Comparison of ENCODE assay signal across 34 cellular contexts in genomic region chr12:54683388-54683787, GRCh38. TPM values are rescaled to one million over a fixed set of nuclear protein-coding genes. Genes with fewer than 3 reads are reported as not detected.
A peak's percentile ranks its signal among the peaks of the same experiment; 100 is the strongest.
DNase-seq lines count a peak whose midpoint lies in the region; FAIRE-seq and TF ChIP-seq lines count a peak whose summit lies in the region.
"Had no signal": no experiment of that assay in that cellular context is flagged by ENCODE, and none has a peak within 500 bp of the region (broad histone marks: within the 10 kb centered on the region; RNA-seq: fewer than 3 reads in every experiment).

No MANE protein-coding gene starts in this region.

- TF ChIP-seq POLR2A in H1 (IDR thresholded peaks at IDR 0.05; ENCODE audit: control extremely low read depth in 1 of 2, low read depth in 2 of 2, low read length in 2 of 2): no peak

- H3K79me1 ChIP-seq in H1 (ENCODE audit: low read depth, low read length): no peaks in the 10 kb centered on the region

- no peak overlapping the region for H3K23ac ChIP-seq in H1 (ENCODE audit: insufficient read length)

- H3K4me3 Mint-ChIP-seq in nephron progenitor cell: no peak overlapping the region
- H3K4me3 Mint-ChIP-seq: activated naive CD8-positive, alpha-beta T cell treated with anti-CD3 and anti-CD28 coated beads, Interleukin-2, amount 10 ng/mL, durations not matched to agents 7 days and 5 days; activated T-cell treated with anti-CD3 and anti-CD28 coated beads, Interleukin-2, amount 50 U/mL, for 24 hours; CD4-positive, CD25-positive, alpha-beta regulatory T cell; mesothelial cell of epicardium; naive B cell had no signal

- H3K14ac ChIP-seq in H1 (ENCODE audit: insufficient read length): no peak overlapping the region

- no peak overlapping the region for H4K91ac ChIP-seq in H1 (replicated peaks; ENCODE audit: insufficient read length, low read length)

- 0 out of 2 replicates have a peak overlapping the region, but pooled peaks have one; percentile 65 for H3K18ac ChIP-seq in H1 (ENCODE audit: extremely low read depth, low read length)

- H3K27me3 ChIP-seq in H1 (replicated peaks in 1 of 4; ENCODE audit: control insufficient read depth in 3 of 4, extremely low read depth in 1 of 4, insufficient read depth in 3 of 4, low read length in 3 of 4): no peaks in the 10 kb centered on the region; a peak in 1 of 7 replicates
- H3K27me3 ChIP-seq: testis had no signal

- TF ChIP-seq CTCF in H1 (IDR thresholded peaks at IDR 0.05; ENCODE audit: control extremely low read depth in 1 of 3, insufficient read depth in 1 of 3, low read depth in 1 of 3, low read length in 3 of 3) (no peak), nephron progenitor cell (IDR thresholded peaks at IDR 0.05) (no peak)

- H4K5ac ChIP-seq in H1 (ENCODE audit: insufficient read length, low read depth, low read length): no peak overlapping the region

- WGBS in H1 (ENCODE audit: extremely low coverage in 1 of 2, insufficient coverage in 1 of 2, insufficient read length in 1 of 2, insufficient replicate concordance in 2 of 2, low coverage in 1 of 2, low lambda C conversion rate in 2 of 2, missing lambda C conversion rate in 1 of 2), 2 experiments: 5% methylated on average over 2 of the region's 2 CpGs; no CpG with 5 or more reads in 1 of the 2 experiments

- no peak overlapping the region for H2BK15ac ChIP-seq in H1 (ENCODE audit: low read length)

- FAIRE-seq in H1 (lab: Jason Lieb, UNC): peak; percentile 86
- FAIRE-seq: astrocyte, D721Med, K562 had no signal

- H3K56ac ChIP-seq in H1 (replicated peaks; ENCODE audit: insufficient read length, low read depth, low read length): no peak overlapping the region

- peaks cover 10% of the 10 kb centered on the region for H3K9me3 Mint-ChIP-seq in nephron progenitor cell
- H3K9me3 Mint-ChIP-seq: activated naive CD8-positive, alpha-beta T cell treated with anti-CD3 and anti-CD28 coated beads, Interleukin-2, amount 10 ng/mL, durations not matched to agents 7 days and 5 days; activated T-cell treated with anti-CD3 and anti-CD28 coated beads, Interleukin-2, amount 50 U/mL, for 24 hours; mesothelial cell of epicardium had no signal

- peaks cover 2% of the 10 kb centered on the region; the same call in 1 of the 2 replicates for H3K23me2 ChIP-seq in H1 (ENCODE audit: low read depth, low read length)

- no peaks in the 10 kb centered on the region; a peak in 1 of 8 replicates for H3K36me3 ChIP-seq in H1 (ENCODE audit: control insufficient read depth in 2 of 4, insufficient read depth in 4 of 4, low read length in 3 of 4)
- H3K36me3 ChIP-seq: esophagus muscularis mucosa, heart left ventricle, left ventricle myocardium inferior had no signal

- no peak overlapping the region for H3K9ac ChIP-seq in H1 (replicated peaks in 1 of 4; ENCODE audit: extremely low read depth in 1 of 4, low read depth in 3 of 4, low read length in 3 of 4)

- no peak overlapping the region for H2AFZ ChIP-seq in H1 (ENCODE audit: low read length)

- H3K79me2 ChIP-seq in H1 (ENCODE audit: control insufficient read depth in 1 of 2, insufficient read depth in 2 of 2, low read length in 2 of 2): no peaks in the 10 kb centered on the region

- H3K4ac ChIP-seq in H1 (replicated peaks; ENCODE audit: insufficient read length, low read depth, low read length): no peak overlapping the region

- H2BK12ac ChIP-seq in H1 (ENCODE audit: low read depth, low read length): 0 out of 2 replicates have a peak overlapping the region, but pooled peaks have one; percentile 75

- no peak overlapping the region for H2AK5ac ChIP-seq in H1 (ENCODE audit: low read depth, low read length)

- H3K27ac Mint-ChIP-seq in nephron progenitor cell: peak overlapping the region; percentile 45
- H3K27ac Mint-ChIP-seq: activated naive CD8-positive, alpha-beta T cell treated with anti-CD3 and anti-CD28 coated beads, Interleukin-2, amount 10 ng/mL, durations not matched to agents 7 days and 5 days; activated T-cell treated with anti-CD3 and anti-CD28 coated beads, Interleukin-2, amount 50 U/mL, for 24 hours; CD4-positive, CD25-positive, alpha-beta regulatory T cell; mesothelial cell of epicardium; naive B cell had no signal

- H4K20me1 ChIP-seq in H1 (replicated peaks in 1 of 2; ENCODE audit: control insufficient read depth in 1 of 2, insufficient read depth in 2 of 2, low read length in 2 of 2): no peaks in the 10 kb centered on the region

- H3K4me1 ChIP-seq in H1 (replicated peaks in 1 of 4; ENCODE audit: control insufficient read depth in 3 of 4, insufficient read depth in 4 of 4, low read length in 3 of 4): peaks cover 12 to 22% (median 18%) of the 10 kb centered on the region in 4 experiments
- H3K4me1 ChIP-seq: esophagus muscularis mucosa, foreskin keratinocyte, heart left ventricle, left ventricle myocardium inferior, testis had no signal

- peaks cover 13% of the 10 kb centered on the region for H3K27me3 Mint-ChIP-seq in nephron progenitor cell (ENCODE audit: low read depth, poor library complexity)

- peaks cover 5 to 6% of the 10 kb centered on the region in 2 experiments; a peak in 1 of 4 replicates for H3K9me3 ChIP-seq in H1 (ENCODE audit: insufficient read depth in 2 of 2, low read depth in 1 of 2, low read length in 1 of 2)
- H3K9me3 ChIP-seq: esophagus muscularis mucosa, left ventricle myocardium inferior, testis had no signal

- H4K8ac ChIP-seq in H1 (ENCODE audit: extremely low read depth, insufficient read depth, low read length): no peak overlapping the region

- 0 out of 2 replicates have a peak overlapping the region, but pooled peaks have one; percentile 64 for H2BK20ac ChIP-seq in H1 (ENCODE audit: low read length)

- peak overlapping the region in 1 of 4 experiments; percentile 25; a peak in 1 of 8 replicates for H3K4me3 ChIP-seq in H1 (ENCODE audit: extremely low read depth in 1 of 4, insufficient read depth in 2 of 4, low read depth in 3 of 4, low read length in 4 of 4)
- H3K4me3 ChIP-seq: esophagus muscularis mucosa, heart left ventricle, K562, left ventricle myocardium inferior, SK-N-MC, testis had no signal

- no peak overlapping the region for H3K27ac ChIP-seq in H1 (ENCODE audit: low read depth, low read length)
- H3K27ac ChIP-seq: esophagus muscularis mucosa, foreskin keratinocyte, heart left ventricle, left ventricle myocardium inferior, SK-N-MC, testis had no signal

- CTCF ChIA-PET in H1 (lab: Charles Lee; ENCODE audit: partially characterized antibody): interaction anchor here (1.0 to 7.4 kb wide), 6 partner anchors 8 to 90 kb away, joined by 3 to 88 read pairs (median 6); no protein-coding TSS in a partner anchor

- H2BK120ac ChIP-seq in H1 (replicated peaks; ENCODE audit: low read depth, low read length): no peak overlapping the region

- H3K4me2 ChIP-seq in H1 (ENCODE audit: insufficient read depth in 1 of 2, low read depth in 2 of 2, low read length in 2 of 2): peak overlapping the region; percentile 54 to 61

- H2BK5ac ChIP-seq in H1 (ENCODE audit: low read depth, low read length): peak overlapping the region; percentile 69; the same call in 1 of the 2 replicates

- DNase-seq in DMS53 (lab: John Stamatoyannopoulos, UW) (peak; percentile 28), DMS53 treated with DMSO at 0.1 percent for 48 hours (lab: John Stamatoyannopoulos, UW; ENCODE audit: unreplicated experiment) (no peak), NCI-H2029 treated with DMSO at 0.1 percent for 48 hours (lab: John Stamatoyannopoulos, UW) (peak; percentile 54), H1 (ENCODE audit: low read depth in 1 of 2, low spot score in 2 of 2) (peak in 1 of 2 experiments; percentile 46), nephron progenitor cell (no peak), SIG-M5 treated with dmso at 0.1 percent for 504 hours (lab: John Stamatoyannopoulos, UW; ENCODE audit: unreplicated experiment) (no peak), DMS79 (lab: John Stamatoyannopoulos, UW) (no peak)
- no peak for DNase-seq in activated CD4-positive, CD25-positive, alpha-beta regulatory T cell (lab: John Stamatoyannopoulos, UW)
- DNase-seq: 8988T; activated CD4-positive, alpha-beta T cell treated with anti-CD3 and anti-CD28 coated beads for 48 hours; activated gamma-delta T cell; activated naive CD8-positive, alpha-beta T cell treated with anti-CD3 and anti-CD28 coated beads, Interleukin-2, amount 10 ng/mL, durations not matched to agents 7 days and 5 days; activated T-cell treated with anti-CD3 and anti-CD28 coated beads, Interleukin-2, amount 50 U/mL, for 24 hours; caudate nucleus; CD4-positive, CD25-positive, alpha-beta regulatory T cell; foreskin keratinocyte; GOT3; heart left ventricle; left ventricle myocardium inferior; naive B cell; NCI-H524 treated with DMSO at 0.1 percent for 48 hours; nucleus accumbens; RPMI8226; stimulated activated naive CD8-positive, alpha-beta T cell treated with anti-CD3 and anti-CD28 coated beads, Interleukin-15, Interleukin-2, amounts not matched to agents 100 U/mL and 50 U/mL, for 24 hours; T-helper 2 cell; testis had no signal

- no peaks in the 10 kb centered on the region for H3K36me3 Mint-ChIP-seq in nephron progenitor cell (ENCODE audit: low read depth)
- H3K36me3 Mint-ChIP-seq: activated naive CD8-positive, alpha-beta T cell treated with anti-CD3 and anti-CD28 coated beads, Interleukin-2, amount 10 ng/mL, durations not matched to agents 7 days and 5 days; CD4-positive, CD25-positive, alpha-beta regulatory T cell; mesothelial cell of epicardium had no signal

- 0 out of 3 replicates have a peak, but pooled peaks of 1 of the 2 experiments have one; percentile 30 for TF ChIP-seq EP300 in H1 (IDR thresholded peaks at IDR 0.05; ENCODE audit: borderline replicate concordance in 1 of 2, low read depth in 2 of 2, low read length in 2 of 2)

- POLR2A ChIA-PET in H1 (lab: Charles Lee; ENCODE audit: partially characterized antibody): no interaction called here

- peaks cover 33% of the 10 kb centered on the region for H3K4me1 Mint-ChIP-seq in nephron progenitor cell
- H3K4me1 Mint-ChIP-seq: CD4-positive, CD25-positive, alpha-beta regulatory T cell; mesothelial cell of epicardium; naive B cell had no signal

- no peak for TF ChIP-seq RAD21 in H1 (IDR thresholded peaks at IDR 0.05 in 1 of 2, conservative IDR thresholded peaks at IDR 0.05 in 1 of 2; ENCODE audit: low read depth in 2 of 2, low read length in 2 of 2)

RNA-seq across cellular contexts. Expression of gene DCD, which starts 35.2 kb away (rescaled TPM):
- not detected in 2 replicates for total RNA-seq in H1 (2021; fragmentation: NEBNext Ultra II Directional; extraction: Animal tissue kit (Norgen Biotek cat#: 25700))
- polyA plus RNA-seq in H1 (2011; rRNA removed): not detected in 2 replicates
- not detected for polyA plus RNA-seq in H1 (2011; cell fraction: cytosol; rRNA removed)
- not detected for polyA plus RNA-seq in H1 (2011; cell fraction: nucleus; rRNA removed)
- not detected in 4 replicates for polyA plus RNA-seq in H1 (2012, experiment 1 of 2)
- polyA plus RNA-seq in H1 (2012, experiment 2 of 2): not detected
- not detected for polyA plus RNA-seq in H1 (2013, experiment 1 of 2)
- polyA plus RNA-seq in H1 (2013, experiment 2 of 2): not detected
- polyA minus RNA-seq in H1 (2011; rRNA and poly(A)+ RNA removed): not detected in 2 replicates
- polyA minus RNA-seq in H1 (2011; cell fraction: cytosol; rRNA and poly(A)+ RNA removed): not detected
- polyA minus RNA-seq in H1 (2011; cell fraction: nucleus; rRNA and poly(A)+ RNA removed): not detected
- total RNA-seq: activated naive CD8-positive, alpha-beta T cell treated with anti-CD3 and anti-CD28 coated beads, Interleukin-2, amount 10 ng/mL, durations not matched to agents 7 days and 5 days; astrocyte; CD4-positive, CD25-positive, alpha-beta regulatory T cell; esophagus muscularis mucosa; foreskin keratinocyte; heart left ventricle; K562; left ventricle myocardium inferior; M059J; mesothelial cell of epicardium; testis; urinary bladder had no signal
- polyA plus RNA-seq: CD4-positive, CD25-positive, alpha-beta regulatory T cell; foreskin keratinocyte; heart left ventricle; K562; urinary bladder had no signal

RNA-seq across cellular contexts. Expression of gene LACRT, which starts 48.7 kb away (rescaled TPM):
- total RNA-seq in H1 (2021; fragmentation: NEBNext Ultra II Directional; extraction: Animal tissue kit (Norgen Biotek cat#: 25700)): not detected in 2 replicates
- not detected in 2 replicates for polyA plus RNA-seq in H1 (2011; rRNA removed)
- not detected for polyA plus RNA-seq in H1 (2011; cell fraction: cytosol; rRNA removed)
- polyA plus RNA-seq in H1 (2011; cell fraction: nucleus; rRNA removed): not detected
- polyA plus RNA-seq in H1 (2012, experiment 1 of 2): not detected in 4 replicates
- polyA plus RNA-seq in H1 (2012, experiment 2 of 2): not detected
- not detected for polyA plus RNA-seq in H1 (2013, experiment 1 of 2)
- not detected for polyA plus RNA-seq in H1 (2013, experiment 2 of 2)
- polyA minus RNA-seq in H1 (2011; rRNA and poly(A)+ RNA removed): not detected in 2 replicates
- polyA minus RNA-seq in H1 (2011; cell fraction: cytosol; rRNA and poly(A)+ RNA removed): not detected
- polyA minus RNA-seq in H1 (2011; cell fraction: nucleus; rRNA and poly(A)+ RNA removed): not detected
- total RNA-seq: activated naive CD8-positive, alpha-beta T cell treated with anti-CD3 and anti-CD28 coated beads, Interleukin-2, amount 10 ng/mL, durations not matched to agents 7 days and 5 days; astrocyte; CD4-positive, CD25-positive, alpha-beta regulatory T cell; esophagus muscularis mucosa; foreskin keratinocyte; heart left ventricle; K562; left ventricle myocardium inferior; M059J; mesothelial cell of epicardium; testis; urinary bladder had no signal
- polyA plus RNA-seq: CD4-positive, CD25-positive, alpha-beta regulatory T cell; foreskin keratinocyte; heart left ventricle; K562; urinary bladder had no signal

Comparison
In these comparisons a context has a peak if more than half of its experiments do, and no peak if none do; other contexts are left out.
1. DNase-seq: peak in DMS53 (single experiment) and NCI-H2029 treated with DMSO at 0.1 percent for 48 hours (single experiment); none in DMS53 treated with DMSO at 0.1 percent for 48 hours (single experiment), nephron progenitor cell (single experiment), SIG-M5 treated with dmso at 0.1 percent for 504 hours (single experiment), activated CD4-positive, CD25-positive, alpha-beta regulatory T cell (0 of 4) and DMS79 (single experiment).